Comparison of ENCODE assay signal across 25 cellular contexts in genomic region chr4:106614446-106614845, GRCh38.
A peak's percentile ranks its signal among the peaks of the same experiment; 100 is the strongest.
DNase-seq lines count a peak whose midpoint lies in the region; ATAC-seq, FAIRE-seq and TF ChIP-seq lines count a peak whose summit lies in the region.
"Had no signal": no experiment of that assay in that cellular context is flagged by ENCODE, and none has a peak within 500 bp of the region (broad histone marks: within the 10 kb centered on the region; RNA-seq: fewer than 3 reads in every experiment).

No MANE protein-coding gene starts in this region.

- H3K27ac Mint-ChIP-seq in HFFc6: peak overlapping the region; percentile 14; the same call in 1 of the 2 replicates
- H3K27ac Mint-ChIP-seq in astrocyte (ENCODE audit: unreplicated experiment): no peak overlapping the region
- H3K27ac Mint-ChIP-seq: CD8-positive, alpha-beta memory T cell; endodermal cell; naive B cell had no signal

- H3K27me3 Mint-ChIP-seq in HFFc6 (ENCODE audit: insufficient read depth): no peaks in the 10 kb centered on the region
- no peaks in the 10 kb centered on the region for H3K27me3 Mint-ChIP-seq in astrocyte (ENCODE audit: low read depth, unreplicated experiment)
- H3K27me3 Mint-ChIP-seq: CD8-positive, alpha-beta memory T cell; naive B cell had no signal

- H3K4me3 Mint-ChIP-seq in HFFc6: peak overlapping the region; percentile 76
- H3K4me3 Mint-ChIP-seq in astrocyte (ENCODE audit: unreplicated experiment): no peak overlapping the region
- H3K4me3 Mint-ChIP-seq: CD8-positive, alpha-beta memory T cell; endodermal cell; naive B cell had no signal

- no peak overlapping the region for H2AFZ ChIP-seq in astrocyte (ENCODE audit: low read depth, low read length)
- H2AFZ ChIP-seq: hepatocyte, parathyroid adenoma had no signal

- no peak for ATAC-seq in mucosa of descending colon

- H3K27ac ChIP-seq in AG04450 (ENCODE audit: low read depth, low read length): no peak overlapping the region
- no peak overlapping the region for H3K27ac ChIP-seq in astrocyte (ENCODE audit: low read depth, low read length)
- H3K27ac ChIP-seq: hepatocyte, parathyroid adenoma had no signal

- intact Hi-C loops in mucosa of descending colon (cut with DNase I, micrococcal nuclease): no loop called here

- no peak overlapping the region for H3K9ac ChIP-seq in astrocyte (ENCODE audit: low read length)
- H3K9ac ChIP-seq: parathyroid adenoma had no signal

- H3K4me2 ChIP-seq in astrocyte (ENCODE audit: low read length): peak overlapping the region; percentile 48
- H3K4me2 ChIP-seq: hepatocyte had no signal

- no peaks in the 10 kb centered on the region for H3K36me3 ChIP-seq in astrocyte (ENCODE audit: insufficient read depth, low read length)
- no peaks in the 10 kb centered on the region for H3K36me3 ChIP-seq in mucosa of descending colon (ENCODE audit: low read depth)

- H3K9me3 ChIP-seq in AG04450 (ENCODE audit: control insufficient read depth, insufficient read depth, low read length) (peaks cover 7% of the 10 kb centered on the region; the same call in 1 of the 2 replicates), astrocyte (ENCODE audit: insufficient read depth, low read depth, low read length) (no peaks in the 10 kb centered on the region), mucosa of descending colon (no peaks in the 10 kb centered on the region)

- FAIRE-seq in astrocyte (lab: Jason Lieb, UNC): no peak
- FAIRE-seq: GM12891, H54 had no signal

- CTCF ChIA-PET in AG04450 (lab: Charles Lee): interaction anchor here (0.6 kb wide), 1 partner anchor 96 kb away, joined by 8 read pairs; no protein-coding TSS in a partner anchor

- TF ChIP-seq CTCF in AG04450 (IDR thresholded peaks at IDR 0.05; ENCODE audit: low read depth, low read length) (no peak), HFFc6 (IDR thresholded peaks at IDR 0.05) (no peak), astrocyte (IDR thresholded peaks at IDR 0.05; ENCODE audit: insufficient read depth, low read depth, low read length) (no peak), mucosa of descending colon (IDR thresholded peaks at IDR 0.05) (no peak)

- H4K20me1 ChIP-seq in astrocyte (ENCODE audit: insufficient read depth, low read length): no peaks in the 10 kb centered on the region

- H3K79me2 ChIP-seq in astrocyte (ENCODE audit: insufficient read depth, low read length): no peaks in the 10 kb centered on the region
- H3K79me2 ChIP-seq: hepatocyte, parathyroid adenoma had no signal

- H3K4me3 ChIP-seq in AG04450 (ENCODE audit: low read depth, low read length) (peak overlapping the region; percentile 29), astrocyte (ENCODE audit: insufficient read depth, low read depth, low read length) (no peak overlapping the region), mucosa of descending colon (no peak overlapping the region)
- H3K4me3 ChIP-seq: hepatocyte, lung had no signal

- H3K4me1 ChIP-seq in astrocyte (ENCODE audit: insufficient read depth, low read length) (no peaks in the 10 kb centered on the region), mucosa of descending colon (ENCODE audit: low read depth) (no peaks in the 10 kb centered on the region)
- H3K4me1 ChIP-seq: parathyroid adenoma had no signal

- DNase-seq in AG04450 (ENCODE audit: low read depth, low spot score) (peak; percentile 4), HFFc6 (peak; percentile 21), astrocyte (ENCODE audit: low read depth) (peak; percentile 24), iris pigment epithelial cell (ENCODE audit: low read depth) (peak; percentile 78), OCI-M1 (lab: John Stamatoyannopoulos, UW) (no peak), NCI-H1105 (lab: John Stamatoyannopoulos, UW) (no peak), epidermal melanocyte (ENCODE audit: insufficient read length, low spot score) (no peak), mucosa of descending colon (no peak)
- DNase-seq: activated CD4-positive, alpha-beta T cell treated with anti-CD3 and anti-CD28 coated beads for 1 hour; activated naive CD4-positive, alpha-beta T cell treated with anti-CD3 and anti-CD28 coated beads, Interleukin-2, amount 50 U/mL, for 16 hours; CD8-positive, alpha-beta memory T cell; DMS53; endodermal cell; islet precursor cell; Kasumi-1; naive B cell; NCI-H1105 treated with DMSO at 0.1 percent for 48 hours; NCI-H2081 treated with DMSO at 0.1 percent for 48 hours; stimulated activated CD4-positive, alpha-beta T cell treated with anti-CD3 and anti-CD28 coated beads, Interleukin-2, amount 100 ng/mL, for 24 hours; stimulated activated naive CD4-positive, alpha-beta T cell had no signal

- H3K9me3 Mint-ChIP-seq in HFFc6 (no peaks in the 10 kb centered on the region), astrocyte (ENCODE audit: unreplicated experiment) (peaks cover 3% of the 10 kb centered on the region)

- H3K4me1 Mint-ChIP-seq in HFFc6 (ENCODE audit: low read depth) (peaks cover 34% of the 10 kb centered on the region), astrocyte (ENCODE audit: low read depth, unreplicated experiment) (peaks cover 2% of the 10 kb centered on the region)
- H3K4me1 Mint-ChIP-seq: CD8-positive, alpha-beta memory T cell; endodermal cell; naive B cell had no signal

- H3K36me3 Mint-ChIP-seq in HFFc6 (ENCODE audit: low read depth): no peaks in the 10 kb centered on the region
- no peaks in the 10 kb centered on the region for H3K36me3 Mint-ChIP-seq in astrocyte (ENCODE audit: low read depth, unreplicated experiment)
- H3K36me3 Mint-ChIP-seq: CD8-positive, alpha-beta memory T cell; naive B cell had no signal

- H3K27me3 ChIP-seq in AG04450 (ENCODE audit: control insufficient read depth, insufficient read depth, low read length) (no peaks in the 10 kb centered on the region), astrocyte (ENCODE audit: insufficient read depth, low read length) (no peaks in the 10 kb centered on the region)
- H3K27me3 ChIP-seq: hepatocyte had no signal

- POLR2A ChIA-PET in AG04450 (lab: Yijun Ruan, JAX): no interaction called here

Comparison
In these comparisons a context has a peak if more than half of its experiments do, and no peak if none do; other contexts are left out.
1. DNase-seq: peak in AG04450 (single experiment), HFFc6 (single experiment), astrocyte (single experiment) and iris pigment epithelial cell (single experiment); none in OCI-M1 (single experiment), NCI-H1105 (single experiment), epidermal melanocyte (single experiment) and mucosa of descending colon (0 of 3).